Comparison of ENCODE assay signal across 15 cellular contexts in the genomic region with DNA sequence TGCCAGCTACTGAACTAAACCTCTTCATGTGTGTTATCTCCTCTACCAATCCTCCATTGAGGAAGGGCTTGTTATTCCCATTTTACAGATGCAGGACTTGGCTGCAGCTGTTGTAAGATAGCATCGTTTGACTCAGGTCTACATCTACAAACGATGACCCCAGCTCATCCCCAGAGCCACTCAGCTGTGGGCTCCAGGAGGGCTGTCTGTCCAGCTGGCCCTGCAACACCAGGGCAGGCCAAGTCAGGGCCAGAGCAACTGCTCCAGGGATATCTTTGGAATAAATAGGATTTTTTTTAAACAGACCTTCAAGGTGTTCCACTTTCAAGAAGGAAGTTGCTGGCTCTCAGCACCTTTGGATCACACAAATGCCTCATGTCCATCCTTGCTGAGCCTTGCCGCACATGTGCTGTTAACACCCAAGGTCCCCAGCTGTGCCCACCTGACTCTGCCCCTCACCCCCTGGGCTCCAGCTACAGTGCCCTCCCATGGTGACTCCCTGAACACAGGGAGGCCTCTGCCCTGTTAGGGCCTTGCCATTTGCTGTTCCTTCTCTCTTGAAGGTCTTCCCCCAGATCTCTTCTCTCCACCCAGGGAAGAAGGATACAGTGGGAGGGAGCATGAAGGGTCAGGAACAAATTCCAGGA. TPM values are rescaled to one million over a fixed set of nuclear protein-coding genes. Genes with fewer than 3 reads are reported as not detected.
DNase-seq lines count a peak whose midpoint lies in the region; TF ChIP-seq lines count a peak whose summit lies in the region.
"Had no signal": no experiment of that assay in that cellular context is flagged by ENCODE, and none has a peak within 500 bp of the region (broad histone marks: within the 10 kb centered on the region; RNA-seq: fewer than 3 reads in every experiment).

No MANE protein-coding gene starts in this region.

- H3K4me3 Mint-ChIP-seq in neural crest cell (no peak overlapping the region), type B pancreatic cell (no peak overlapping the region)

- H3K4me1 ChIP-seq in colonic mucosa = no peaks in the 10 kb centered on the region

- no peaks in the 10 kb centered on the region for H3K27me3 ChIP-seq in colonic mucosa

- no peaks in the 10 kb centered on the region for H3K9me3 ChIP-seq in colonic mucosa

- no peak overlapping the region for H3K27ac ChIP-seq in colonic mucosa

- H3K9me3 Mint-ChIP-seq in neural crest cell = no peaks in the 10 kb centered on the region
- H3K9me3 Mint-ChIP-seq in type B pancreatic cell = no peaks in the 10 kb centered on the region

- H3K4me3 ChIP-seq in colonic mucosa = no peak overlapping the region
- H3K4me3 ChIP-seq: MG63 had no signal

- H3K36me3 Mint-ChIP-seq in neural crest cell (ENCODE audit: low read depth) (no peaks in the 10 kb centered on the region), type B pancreatic cell (no peaks in the 10 kb centered on the region)

- peak; percentile 54 for DNase-seq in activated effector memory CD4-positive, alpha-beta T cell treated with anti-CD3 and anti-CD28 coated beads, Interleukin-2, amount 50 U/mL, for 16 hours
- no peak for DNase-seq in activated effector memory CD4-positive, alpha-beta T cell treated with Interleukin-2 at 50 U/mL for 16 hours
- DNase-seq in colonic mucosa (peak; percentile 5), neural crest cell (ENCODE audit: low read depth, low spot score) (peak; percentile 0), type B pancreatic cell (ENCODE audit: extremely low spot score, unreplicated experiment) (peak; percentile 34), NCI-H1436 (lab: John Stamatoyannopoulos, UW) (no peak)
- DNase-seq in stimulated activated CD4-positive, alpha-beta T cell treated with anti-CD3 and anti-CD28 coated beads, Interleukin-2, amount 100 ng/mL, for 24 hours = no peak
- DNase-seq: ACHN, COR-L47, DMS153, IMR-90, MG63, NCI-H1092, NCI-H2227 treated with DMSO at 0.1 percent for 48 hours, NCI-H524 had no signal

- no peak overlapping the region for H3K27ac Mint-ChIP-seq in neural crest cell (ENCODE audit: unreplicated experiment)
- no peak overlapping the region for H3K27ac Mint-ChIP-seq in type B pancreatic cell

- no peak overlapping the region for H3K9ac ChIP-seq in colonic mucosa (ENCODE audit: low read depth in 2 of 2, low read length in 2 of 2)

- H3K36me3 ChIP-seq in colonic mucosa = no peaks in the 10 kb centered on the region
- H3K36me3 ChIP-seq: MG63 had no signal

- H3K27me3 Mint-ChIP-seq in neural crest cell (ENCODE audit: low read depth) = peaks cover 2% of the 10 kb centered on the region
- H3K27me3 Mint-ChIP-seq in type B pancreatic cell = no peaks in the 10 kb centered on the region

- H3K4me1 Mint-ChIP-seq in neural crest cell (no peaks in the 10 kb centered on the region), type B pancreatic cell (ENCODE audit: unreplicated experiment) (no peaks in the 10 kb centered on the region)

- intact Hi-C loops in colonic mucosa (cut with DNase I) = no loop called here

- TF ChIP-seq CTCF in colonic mucosa (IDR thresholded peaks at IDR 0.05) (no peak), neural crest cell (conservative IDR thresholded peaks at IDR 0.05) (no peak), type B pancreatic cell (conservative IDR thresholded peaks at IDR 0.05) (no peak)

RNA-seq across cellular contexts. Expression of gene ALDH1L1, which starts 31.0 kb away (rescaled TPM):
- total RNA-seq in colonic mucosa (10 to 100 TPM; 15.3 to 25.6 TPM), neural crest cell (0.49 and 0.66 TPM in 2 replicates), type B pancreatic cell (ENCODE audit: low replicate concordance) (5.0 and 10.2 TPM in 2 replicates)
- total RNA-seq: IMR-90 had no signal

Comparison
In these comparisons a context has a peak if more than half of its experiments do, and no peak if none do; other contexts are left out.
1. DNase-seq: peak in activated effector memory CD4-positive, alpha-beta T cell treated with anti-CD3 and anti-CD28 coated beads, Interleukin-2, amount 50 U/mL, for 16 hours (single experiment), colonic mucosa (single experiment), neural crest cell (single experiment) and type B pancreatic cell (single experiment); none in activated effector memory CD4-positive, alpha-beta T cell treated with Interleukin-2 at 50 U/mL for 16 hours (single experiment), stimulated activated CD4-positive, alpha-beta T cell treated with anti-CD3 and anti-CD28 coated beads, Interleukin-2, amount 100 ng/mL, for 24 hours (0 of 2) and NCI-H1436 (single experiment).